8 cellular contexts compared by ENCODE assay signal in the genomic region with DNA sequence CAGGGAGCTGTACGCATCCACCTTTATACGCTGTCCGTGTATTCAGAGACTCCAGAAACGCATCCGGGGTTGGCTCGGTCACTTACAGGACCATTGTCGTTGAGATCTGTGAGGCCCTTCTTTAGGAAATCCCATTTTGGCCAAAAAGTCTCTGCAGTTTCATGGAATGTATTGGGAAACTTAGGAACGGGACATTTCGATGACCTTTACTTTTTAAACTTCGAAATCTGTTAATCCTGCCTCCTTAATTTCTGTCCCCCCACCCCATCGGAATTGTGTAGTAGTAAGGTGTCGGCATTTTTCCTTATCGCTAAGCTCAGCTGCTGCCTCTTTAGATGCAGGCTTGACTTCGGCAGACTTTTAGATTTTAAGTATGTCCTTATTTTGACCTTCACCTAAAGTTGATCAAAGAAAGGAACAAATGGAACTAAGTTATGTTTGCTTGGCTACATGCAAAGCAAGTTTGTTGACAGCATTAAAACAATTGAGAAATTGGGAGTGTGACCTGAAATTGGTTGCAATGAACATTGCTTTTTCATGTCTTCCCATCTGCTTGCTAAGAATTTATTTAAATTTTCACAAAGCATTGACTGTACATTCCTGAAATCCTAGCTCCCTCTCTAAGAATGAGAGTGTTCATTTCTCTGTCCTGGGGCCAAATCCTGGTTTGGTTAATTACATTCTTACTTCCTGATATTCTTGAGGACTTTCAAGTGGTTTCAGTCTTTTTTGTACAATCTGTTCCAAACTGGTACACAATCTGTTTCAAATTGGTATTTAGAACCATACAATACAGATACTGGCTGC. TPM values are rescaled to one million over a fixed set of nuclear protein-coding genes. Genes with fewer than 3 reads are reported as not detected.
DNase-seq lines count a peak whose midpoint lies in the region; ATAC-seq and TF ChIP-seq lines count a peak whose summit lies in the region.

No MANE protein-coding gene starts in this region.

- peaks cover 20% of the 10 kb centered on the region for H3K9me3 Mint-ChIP-seq in activated T-cell treated with anti-CD3 and anti-CD28 coated beads, Interleukin-2, amount 50 U/mL, for 4 hours
- H3K9me3 Mint-ChIP-seq in activated naive CD8-positive, alpha-beta T cell treated with anti-CD3 and anti-CD28 coated beads, Interleukin-2, amount 10 ng/mL, durations not matched to agents 7 days and 5 days = peaks cover 13% of the 10 kb centered on the region

- H3K9me3 ChIP-seq in iPS-18c (ENCODE audit: control insufficient read depth, insufficient read depth, low read length) (no peaks in the 10 kb centered on the region), subcutaneous abdominal adipose tissue (ENCODE audit: control insufficient read depth in 5 of 5, low read length in 5 of 5) (no peaks in the 10 kb centered on the region), mucosa of descending colon (no peaks in the 10 kb centered on the region)

- intact Hi-C loops in mucosa of descending colon (cut with DNase I, micrococcal nuclease) = no loop called here

- no peak overlapping the region for H3K27ac Mint-ChIP-seq in activated naive CD8-positive, alpha-beta T cell treated with anti-CD3 and anti-CD28 coated beads, Interleukin-2, amount 10 ng/mL, durations not matched to agents 7 days and 5 days

- no peak for TF ChIP-seq CTCF in mucosa of descending colon (IDR thresholded peaks at IDR 0.05)

- H3K36me3 ChIP-seq in subcutaneous abdominal adipose tissue (ENCODE audit: control insufficient read depth in 5 of 5, insufficient read depth in 5 of 5, low read length in 5 of 5) = no peaks in the 10 kb centered on the region
- no peaks in the 10 kb centered on the region for H3K36me3 ChIP-seq in mucosa of descending colon (ENCODE audit: low read depth)

- H3K4me1 Mint-ChIP-seq in activated T-cell treated with anti-CD3 and anti-CD28 coated beads, Interleukin-2, amount 50 U/mL, for 4 hours (ENCODE audit: low read depth) = peaks cover 39% of the 10 kb centered on the region
- peaks cover 15% of the 10 kb centered on the region for H3K4me1 Mint-ChIP-seq in activated naive CD8-positive, alpha-beta T cell treated with anti-CD3 and anti-CD28 coated beads, Interleukin-2, amount 10 ng/mL, durations not matched to agents 7 days and 5 days

- H3K36me3 Mint-ChIP-seq in activated T-cell treated with anti-CD3 and anti-CD28 coated beads, Interleukin-2, amount 50 U/mL, for 4 hours (ENCODE audit: insufficient read depth) = peaks cover 3% of the 10 kb centered on the region
- peaks cover 7% of the 10 kb centered on the region for H3K36me3 Mint-ChIP-seq in activated naive CD8-positive, alpha-beta T cell treated with anti-CD3 and anti-CD28 coated beads, Interleukin-2, amount 10 ng/mL, durations not matched to agents 7 days and 5 days

- H3K4me3 Mint-ChIP-seq in activated T-cell treated with anti-CD3 and anti-CD28 coated beads, Interleukin-2, amount 50 U/mL, for 4 hours = peak overlapping the region; percentile 87
- H3K4me3 Mint-ChIP-seq in activated naive CD8-positive, alpha-beta T cell treated with anti-CD3 and anti-CD28 coated beads, Interleukin-2, amount 10 ng/mL, durations not matched to agents 7 days and 5 days = peak overlapping the region; percentile 84

- POLR2A ChIA-PET in activated naive CD8-positive, alpha-beta T cell treated with anti-CD3 and anti-CD28 coated beads, Interleukin-2, amount 10 ng/mL, durations not matched to agents 7 days and 5 days (lab: Charles Lee) = no interaction called here

- DNase-seq in activated T-cell treated with anti-CD3 and anti-CD28 coated beads, Interleukin-2, amount 50 U/mL, for 4 hours = no peak
- no peak for DNase-seq in activated T-cell treated with anti-CD3 and anti-CD28 coated beads for 4 hours
- DNase-seq in activated naive CD8-positive, alpha-beta T cell treated with anti-CD3 and anti-CD28 coated beads, Interleukin-2, amount 10 ng/mL, durations not matched to agents 7 days and 5 days = no peak
- no peak for DNase-seq in NOMO-1 treated with DMSO at 0.1 percent for 48 hours (lab: John Stamatoyannopoulos, UW; ENCODE audit: unreplicated experiment)
- no peak for DNase-seq in activated gamma-delta T cell (lab: John Stamatoyannopoulos, UW)
- no peak for DNase-seq in mucosa of descending colon

- ATAC-seq in activated T-cell treated with anti-CD3 and anti-CD28 coated beads, Interleukin-2, amount 50 U/mL, for 4 hours = no peak
- no peak for ATAC-seq in activated naive CD8-positive, alpha-beta T cell treated with anti-CD3 and anti-CD28 coated beads, Interleukin-2, amount 10 ng/mL, durations not matched to agents 7 days and 5 days (ENCODE audit: low read depth)
- no peak for ATAC-seq in mucosa of descending colon

- peaks cover 19% of the 10 kb centered on the region for H3K27me3 Mint-ChIP-seq in activated T-cell treated with anti-CD3 and anti-CD28 coated beads, Interleukin-2, amount 50 U/mL, for 4 hours (ENCODE audit: low read depth)
- peaks cover 69% of the 10 kb centered on the region for H3K27me3 Mint-ChIP-seq in activated naive CD8-positive, alpha-beta T cell treated with anti-CD3 and anti-CD28 coated beads, Interleukin-2, amount 10 ng/mL, durations not matched to agents 7 days and 5 days

- no peaks in the 10 kb centered on the region for H3K27me3 ChIP-seq in subcutaneous abdominal adipose tissue (ENCODE audit: control insufficient read depth in 5 of 5, insufficient read depth in 4 of 5, low read length in 5 of 5)

- H3K4me3 ChIP-seq in iPS-18c (ENCODE audit: insufficient read depth, low read depth, low read length) (peak overlapping the region; percentile 64), subcutaneous abdominal adipose tissue (ENCODE audit: low read depth in 1 of 5, low read length in 5 of 5) (peak overlapping the region; percentile 72 to 83 (median 75)), mucosa of descending colon (no peak overlapping the region)

- H3K4me1 ChIP-seq in subcutaneous abdominal adipose tissue (ENCODE audit: control insufficient read depth in 5 of 5, insufficient read depth in 5 of 5, low read length in 5 of 5) = peaks cover 0 to 29% (median 20%) of the 10 kb centered on the region in 5 donors
- H3K4me1 ChIP-seq in mucosa of descending colon (ENCODE audit: low read depth) = peaks cover 5% of the 10 kb centered on the region

- peak overlapping the region; percentile 52 to 94 (median 81) for H3K9ac ChIP-seq in subcutaneous abdominal adipose tissue (ENCODE audit: low read length in 5 of 5)

- H3K27ac ChIP-seq in subcutaneous abdominal adipose tissue (ENCODE audit: low read depth, low read length) = peak overlapping the region; percentile 90

RNA-seq across cellular contexts. Expression of a gene that starts 0.9 kb away (rescaled TPM):
- total RNA-seq in activated T-cell treated with anti-CD3 and anti-CD28 coated beads, Interleukin-2, amount 50 U/mL, for 4 hours = 10 to 100 TPM; 12.0 to 12.9 (median 12.8) TPM
- total RNA-seq in activated naive CD8-positive, alpha-beta T cell treated with anti-CD3 and anti-CD28 coated beads, Interleukin-2, amount 10 ng/mL, durations not matched to agents 7 days and 5 days = under 1 TPM; 0.58 to 0.74 TPM
- total RNA-seq in mucosa of descending colon = 10 to 100 TPM; 48.4 to 60.2 (median 50.4) TPM

Comparison
In these comparisons a context has a peak if more than half of its experiments do, and no peak if none do; other contexts are left out.
1. RNA of a gene that starts 0.9 kb away (total RNA-seq): 48.4 to 60.2 TPM in mucosa of descending colon and 12.0 to 12.9 TPM in activated T-cell treated with anti-CD3 and anti-CD28 coated beads, Interleukin-2, amount 50 U/mL, for 4 hours; 0.58 to 0.74 TPM in activated naive CD8-positive, alpha-beta T cell treated with anti-CD3 and anti-CD28 coated beads, Interleukin-2, amount 10 ng/mL, durations not matched to agents 7 days and 5 days; every median in the first group is over 4 times any median in the second.